ENCODE assay signal across 11 cellular contexts in the genomic region with DNA sequence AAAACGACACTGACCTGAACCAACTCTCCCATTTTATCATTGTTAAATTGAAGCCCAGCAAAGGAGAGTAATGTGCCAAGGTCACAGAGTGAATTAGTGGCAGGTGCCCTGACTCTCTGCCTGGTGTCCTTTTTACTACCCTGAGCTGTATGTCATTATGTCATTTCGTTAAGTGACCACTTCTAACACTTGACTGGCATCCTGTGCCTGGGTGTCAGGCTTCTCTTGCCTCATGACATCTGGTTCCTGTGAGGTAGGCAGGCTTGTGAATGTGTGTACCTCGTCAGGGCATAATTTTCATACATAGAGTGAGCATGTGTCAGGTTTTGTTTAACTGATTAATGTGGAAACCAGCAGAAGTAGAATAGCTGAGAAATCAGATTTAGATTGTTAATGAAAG. TPM values are rescaled to one million over a fixed set of nuclear protein-coding genes. Genes with fewer than 3 reads are reported as not detected.
DNase-seq lines count a peak whose midpoint lies in the region; ATAC-seq lines count a peak whose summit lies in the region.
"Had no signal": no experiment of that assay in that cellular context is flagged by ENCODE, and none has a peak within 500 bp of the region (broad histone marks: within the 10 kb centered on the region; RNA-seq: fewer than 3 reads in every experiment).

No MANE protein-coding gene starts in this region.

- no peak overlapping the region for H3K27ac ChIP-seq in substantia nigra (ENCODE audit: low read depth, low read length, poor library complexity, severe bottlenecking)

- intact Hi-C loops in Right ventricle myocardium inferior (cut with DNase I) (no loop called here), cardiac septum (cut with DNase I) (loop anchor here (2.0 kb wide), 1 partner anchor 47 kb away; no protein-coding TSS in a partner anchor), left cardiac atrium (cut with DNase I) (no loop called here)

- no peaks in the 10 kb centered on the region for H3K27me3 Mint-ChIP-seq in stimulated activated naive B cell treated with anti-CD40 and anti-IgM and Interleukin-4, amounts not matched to agents 10 μg/mL and 1 μg/mL and 100 μg/mL, for 72 hours
- H3K27me3 Mint-ChIP-seq: IgD-negative memory B cell; stimulated activated naive CD8-positive, alpha-beta T cell treated with anti-CD3 and anti-CD28 coated beads, Interleukin-15, Interleukin-2, amounts not matched to agents 100 ng/mL and 50 ng/mL, for 24 hours had no signal

- H3K27ac Mint-ChIP-seq in stimulated activated naive B cell treated with anti-CD40 and anti-IgM and Interleukin-4, amounts not matched to agents 10 μg/mL and 1 μg/mL and 100 μg/mL, for 72 hours, result peak overlapping the region; percentile 25
- H3K27ac Mint-ChIP-seq: stimulated activated naive CD8-positive, alpha-beta T cell treated with anti-CD3 and anti-CD28 coated beads, Interleukin-15, Interleukin-2, amounts not matched to agents 100 ng/mL and 50 ng/mL, for 24 hours had no signal

- peaks cover 13 to 44% of the 10 kb centered on the region in 2 donors for H3K36me3 Mint-ChIP-seq in stimulated activated naive B cell treated with anti-CD40 and anti-IgM and Interleukin-4, amounts not matched to agents 10 μg/mL and 1 μg/mL and 100 μg/mL, for 72 hours

- DNase-seq in Right ventricle myocardium inferior (ENCODE audit: missing footprints), result no peak
- DNase-seq in cardiac septum (ENCODE audit: low spot score), result no peak
- peak; percentile 10 for DNase-seq in NCI-H2227 treated with DMSO at 0.1 percent for 48 hours (lab: John Stamatoyannopoulos, UW)
- no peak for DNase-seq in left cardiac atrium
- DNase-seq in stimulated activated naive B cell treated with anti-CD40 and anti-IgM and Interleukin-4, amounts not matched to agents 10 μg/mL and 1 μg/mL and 100 μg/mL, for 72 hours, result no peak
- DNase-seq in substantia nigra (lab: John Stamatoyannopoulos, UW), result no peak
- no peak for DNase-seq in cerebellar cortex (ENCODE audit: low spot score)
- no peak for DNase-seq in GM19240 (ENCODE audit: insufficient read length, low spot score)
- DNase-seq: T-helper 1 cell had no signal

- H3K9me3 Mint-ChIP-seq in stimulated activated naive B cell treated with anti-CD40 and anti-IgM and Interleukin-4, amounts not matched to agents 10 μg/mL and 1 μg/mL and 100 μg/mL, for 72 hours, result no peaks in the 10 kb centered on the region
- H3K9me3 Mint-ChIP-seq: IgD-negative memory B cell; stimulated activated naive CD8-positive, alpha-beta T cell treated with anti-CD3 and anti-CD28 coated beads, Interleukin-15, Interleukin-2, amounts not matched to agents 100 ng/mL and 50 ng/mL, for 24 hours had no signal

- no peak overlapping the region for H3K4me3 Mint-ChIP-seq in stimulated activated naive B cell treated with anti-CD40 and anti-IgM and Interleukin-4, amounts not matched to agents 10 μg/mL and 1 μg/mL and 100 μg/mL, for 72 hours
- H3K4me3 Mint-ChIP-seq: IgD-negative memory B cell; stimulated activated naive CD8-positive, alpha-beta T cell treated with anti-CD3 and anti-CD28 coated beads, Interleukin-15, Interleukin-2, amounts not matched to agents 100 ng/mL and 50 ng/mL, for 24 hours had no signal

- H3K4me1 Mint-ChIP-seq in stimulated activated naive B cell treated with anti-CD40 and anti-IgM and Interleukin-4, amounts not matched to agents 10 μg/mL and 1 μg/mL and 100 μg/mL, for 72 hours, result peaks cover 53 to 74% of the 10 kb centered on the region in 2 donors

- ATAC-seq in Right ventricle myocardium inferior (peak; percentile 64), left cardiac atrium (peak; percentile 46 to 64)
- ATAC-seq in stimulated activated naive B cell treated with anti-CD40 and anti-IgM and Interleukin-4, amounts not matched to agents 10 μg/mL and 1 μg/mL and 100 μg/mL, for 72 hours (replicated peaks), result no peak

RNA-seq across cellular contexts. Expression of gene RALY, which starts 48.6 kb away (rescaled TPM):
- total RNA-seq in Right ventricle myocardium inferior, result 102 TPM
- total RNA-seq in cardiac septum, result 110 TPM
- total RNA-seq in left cardiac atrium, result 100 to 1,000 TPM in 1 of 2 donors, 10 to 100 TPM in 1; 97.3 to 102 TPM

Comparison
In these comparisons a context has a peak if more than half of its experiments do, and no peak if none do; other contexts are left out.
1. ATAC-seq: peak in Right ventricle myocardium inferior (single experiment) and left cardiac atrium (2 of 2); none in stimulated activated naive B cell treated with anti-CD40 and anti-IgM and Interleukin-4, amounts not matched to agents 10 μg/mL and 1 μg/mL and 100 μg/mL, for 72 hours (0 of 2).